Comparison of ENCODE assay signal across 22 cellular contexts in the genomic region with DNA sequence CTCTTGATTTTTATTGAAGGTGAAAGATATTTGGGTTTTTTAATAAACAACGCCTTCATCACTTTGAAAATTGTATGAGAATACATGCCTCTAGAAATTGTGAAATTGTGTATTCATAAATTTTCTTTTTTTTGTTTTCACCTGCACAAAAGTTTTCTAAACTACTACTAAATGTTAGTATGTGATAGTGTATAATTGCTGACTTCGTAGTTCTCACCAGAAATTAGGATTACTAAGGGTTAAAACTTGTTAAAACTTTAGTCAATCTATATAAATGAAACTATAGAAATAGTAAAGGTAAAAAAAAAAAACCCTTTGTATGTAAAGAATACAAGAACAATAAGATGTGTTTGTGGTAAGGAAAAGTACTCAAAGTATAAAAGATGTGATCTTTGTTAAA.
DNase-seq lines count a peak whose midpoint lies in the region; ATAC-seq, FAIRE-seq and TF ChIP-seq lines count a peak whose summit lies in the region.
"Had no signal": no experiment of that assay in that cellular context is flagged by ENCODE, and none has a peak within 500 bp of the region (broad histone marks: within the 10 kb centered on the region; RNA-seq: fewer than 3 reads in every experiment).

No MANE protein-coding gene starts in this region.

- ATAC-seq in HepG2 (no peak), right lobe of liver (no peak), K562 (no peak)
- ATAC-seq: CD8-positive, alpha-beta T cell had no signal

- WGBS in HepG2 (ENCODE audit: low lambda C conversion rate) = 0% methylated on average over 2 of the region's 2 CpGs
- WGBS in right lobe of liver (ENCODE audit: insufficient coverage, low coverage, low lambda C conversion rate, missing lambda C conversion rate) = 54% methylated on average over 2 of the region's 2 CpGs
- WGBS in K562 (ENCODE audit: insufficient coverage, low coverage, missing lambda C conversion rate) = 0% methylated on average over 2 of the region's 2 CpGs
- 82 to 88% (median 82%) methylated on average over 2 of the region's 2 CpGs for WGBS in small intestine, 3 donors

- no peaks in the 10 kb centered on the region for H3K79me2 ChIP-seq in HepG2 (ENCODE audit: insufficient read depth, low read length)
- no peaks in the 10 kb centered on the region for H3K79me2 ChIP-seq in K562 (ENCODE audit: control insufficient read depth, insufficient read depth, low read length)

- H3K27ac ChIP-seq in HepG2 (ENCODE audit: extremely low read length, insufficient read depth, low read length) (no peak overlapping the region), right lobe of liver (no peak overlapping the region), K562 (ENCODE audit: extremely low read depth, low read depth, low read length) (no peak overlapping the region), small intestine (ENCODE audit: low read depth in 1 of 2, low read length in 1 of 2) (no peak overlapping the region)
- H3K27ac ChIP-seq: 22Rv1, BLaER1 had no signal

- TF ChIP-seq EP300 in HepG2 (IDR thresholded peaks at IDR 0.05; ENCODE audit: low read depth in 2 of 2, low read length in 2 of 2) (no peak), HepG2 (CRISPR knock-in tag; IDR thresholded peaks at IDR 0.05; ENCODE audit: borderline replicate concordance) (no peak), K562 (IDR thresholded peaks at IDR 0.05; ENCODE audit: low read length) (no peak)

- H2AFZ ChIP-seq in HepG2 (ENCODE audit: low read length) = no peak overlapping the region
- H2AFZ ChIP-seq in K562 (ENCODE audit: low read depth, low read length) = no peak overlapping the region

- FAIRE-seq in HepG2 (lab: Jason Lieb, UNC) = no peak
- no peak for FAIRE-seq in K562 (lab: Jason Lieb, UNC)
- peak; percentile 56 for FAIRE-seq in islet of Langerhans (lab: Jason Lieb, UNC)
- peak; percentile 10 for FAIRE-seq in small intestine (lab: Jason Lieb, UNC)
- FAIRE-seq: D721Med, GM12891, GM18507 had no signal

- intact Hi-C loops in HepG2 (cut with micrococcal nuclease; ENCODE audit: unreplicated experiment) (no loop called here), right lobe of liver (cut with DNase I) (no loop called here), K562 (cut with micrococcal nuclease) (no loop called here)

- H3K4me3 ChIP-seq in HepG2 (replicated peaks in 1 of 3; ENCODE audit: insufficient read depth in 1 of 3, low read depth in 2 of 3, low read length in 3 of 3) (no peak overlapping the region), right lobe of liver (no peak overlapping the region), K562 (no peak overlapping the region), small intestine (ENCODE audit: low read depth in 1 of 2, low read length in 2 of 2) (no peak overlapping the region)
- H3K4me3 ChIP-seq: BLaER1 had no signal

- H3K4me1 ChIP-seq in HepG2 (ENCODE audit: insufficient read depth, low read length) (no peaks in the 10 kb centered on the region), right lobe of liver (no peaks in the 10 kb centered on the region), K562 (replicated peaks in 1 of 2; ENCODE audit: control insufficient read depth in 2 of 2, insufficient read depth in 2 of 2, low read length in 2 of 2) (no peaks in the 10 kb centered on the region), small intestine (ENCODE audit: control insufficient read depth in 2 of 2, insufficient read depth in 1 of 2, low read depth in 1 of 2, low read length in 1 of 2) (no peaks in the 10 kb centered on the region)
- H3K4me1 ChIP-seq: BE2C, BLaER1, Caco-2 had no signal

- BruUV-seq in HepG2 (replicated peaks; lab: Mats Ljungman, UMichigan) (no TSS peak), K562 (replicated peaks; lab: Mats Ljungman, UMichigan) (no TSS peak)

- DNase-seq in HepG2 (ENCODE audit: low spot score) = no peak
- DNase-seq in right lobe of liver = no peak
- DNase-seq in K562 (ENCODE audit: extremely low read depth in 1 of 4, low spot score in 3 of 4) = no peak
- no peak for DNase-seq in small intestine
- no peak for DNase-seq in CD1c-positive myeloid dendritic cell (ENCODE audit: extremely low spot score)
- no peak for DNase-seq in islet precursor cell
- DNase-seq in GM13976 (ENCODE audit: low spot score) = no peak
- DNase-seq: ACHN; BE2C; C1 segment of cervical spinal cord; Caco-2; Calu3; CD4-positive, alpha-beta T cell; CD8-positive, alpha-beta T cell; DMS79 treated with DMSO at 0.1 percent for 48 hours; GF-D8 had no signal

- TF ChIP-seq RAD21 in HepG2 (CRISPR knock-in tag; IDR thresholded peaks at IDR 0.05) = no peak
- no peak for TF ChIP-seq RAD21 in K562 (CRISPR knock-in tag; conservative IDR thresholded peaks at IDR 0.05 in 1 of 2, IDR thresholded peaks at IDR 0.05 in 1 of 2)

- no peaks in the 10 kb centered on the region for H3K27me3 ChIP-seq in HepG2 (ENCODE audit: control insufficient read depth in 1 of 2, insufficient read depth in 2 of 2, low read length in 2 of 2)
- no peaks in the 10 kb centered on the region for H3K27me3 ChIP-seq in right lobe of liver
- H3K27me3 ChIP-seq in K562 (ENCODE audit: control insufficient read depth in 2 of 2, insufficient read depth in 2 of 2, low read length in 2 of 2) = no peaks in the 10 kb centered on the region
- no peaks in the 10 kb centered on the region for H3K27me3 ChIP-seq in small intestine (ENCODE audit: control insufficient read depth in 2 of 2, insufficient read depth in 2 of 2, low read length in 2 of 2)
- H3K27me3 ChIP-seq: BE2C, BLaER1 had no signal

- TF ChIP-seq POLR2A in HepG2 (IDR thresholded peaks at IDR 0.05; ENCODE audit: insufficient read depth in 1 of 2, low read depth in 2 of 2, low read length in 2 of 2) = no peak
- no peak for TF ChIP-seq POLR2A in right lobe of liver (IDR thresholded peaks at IDR 0.05)
- no peak for TF ChIP-seq POLR2A in K562 (conservative IDR thresholded peaks at IDR 0.05)

- H4K20me1 ChIP-seq in HepG2 (ENCODE audit: insufficient read depth, low read length) (no peaks in the 10 kb centered on the region), K562 (replicated peaks; ENCODE audit: control insufficient read depth, insufficient read depth, low read length) (no peaks in the 10 kb centered on the region)
- H4K20me1 ChIP-seq: BLaER1 had no signal

- in situ Hi-C loops in HepG2 (cut with HindIII; ENCODE audit: extremely low pct_ligation_motif_present, low pct_unique_long_range_greater_than_20kb) (no loop called here), K562 (cut with MboI) (no loop called here), GM13976 (cut with MboI; ENCODE audit: low sequenced_read_pairs, unreplicated experiment) (no loop called here)

- H3K36me3 ChIP-seq in HepG2 (replicated peaks in 1 of 2; ENCODE audit: control insufficient read depth in 1 of 2, insufficient read depth in 2 of 2, low read length in 2 of 2) (no peaks in the 10 kb centered on the region), right lobe of liver (no peaks in the 10 kb centered on the region), K562 (ENCODE audit: control insufficient read depth, insufficient read depth, low read length) (no peaks in the 10 kb centered on the region), small intestine (ENCODE audit: control insufficient read depth in 2 of 2, insufficient read depth in 2 of 2, low read length in 2 of 2) (no peaks in the 10 kb centered on the region)
- H3K36me3 ChIP-seq: BE2C, BLaER1 had no signal

- H3K9ac ChIP-seq in HepG2 (ENCODE audit: insufficient read depth, low read depth, low read length) (no peak overlapping the region), K562 (ENCODE audit: insufficient read depth in 1 of 2, low read depth in 2 of 2, low read length in 2 of 2) (no peak overlapping the region)
- H3K9ac ChIP-seq: BLaER1 had no signal

- H3K9me3 ChIP-seq in HepG2 (ENCODE audit: low read length) = peaks cover 71% of the 10 kb centered on the region
- no peaks in the 10 kb centered on the region for H3K9me3 ChIP-seq in right lobe of liver
- peaks cover 5% of the 10 kb centered on the region for H3K9me3 ChIP-seq in K562 (replicated peaks; ENCODE audit: control insufficient read depth, insufficient read depth, low read depth, low read length)
- H3K9me3 ChIP-seq in small intestine (ENCODE audit: control insufficient read depth, low read depth) = no peaks in the 10 kb centered on the region
- H3K9me3 ChIP-seq: BE2C had no signal

- POLR2A ChIA-PET in HepG2 (lab: Yijun Ruan, JAX) (no interaction called here), K562 (lab: Yijun Ruan, JAX) (no interaction called here)

- CTCF ChIA-PET in HepG2 (lab: Yijun Ruan, JAX; ENCODE audit: low intra/inter-chr PET ratio, low total read pairs) (no interaction called here), K562 (lab: Yijun Ruan, JAX; ENCODE audit: low intra/inter-chr PET ratio) (no interaction called here)

- TF ChIP-seq CTCF in HepG2 (CRISPR knock-in tag; IDR thresholded peaks at IDR 0.05) (no peak), right lobe of liver (IDR thresholded peaks at IDR 0.05) (no peak), K562 (IDR thresholded peaks at IDR 0.05 in 2 of 3, conservative IDR thresholded peaks at IDR 0.05 in 1 of 3; ENCODE audit: insufficient read depth in 2 of 3, low read depth in 1 of 3, low read length in 3 of 3) (no peak), GM13976 (IDR thresholded peaks at IDR 0.05; ENCODE audit: borderline replicate concordance, control extremely low read depth, extremely low read depth, insufficient read depth, missing control alignments) (no peak)

- H3K4me2 ChIP-seq in HepG2 (ENCODE audit: low read depth, low read length) (no peak overlapping the region), K562 (ENCODE audit: insufficient read depth, low read length) (no peak overlapping the region)
- H3K4me2 ChIP-seq: BLaER1 had no signal

- H3K9me1 ChIP-seq in K562 (ENCODE audit: control insufficient read depth, insufficient read depth, low read length) = no peaks in the 10 kb centered on the region

TF ChIP-seq in HepG2, 621 proteins besides CTCF, POLR2A, EP300 and RAD21 (continues in another document):
- TF ChIP-seq KLF9 (CRISPR knock-in tag; IDR thresholded peaks at IDR 0.05; ENCODE audit: low read depth) = no peak
- no peak for TF ChIP-seq RBM39 (IDR thresholded peaks at IDR 0.05; ENCODE audit: low read depth, low read length, poor library complexity, severe bottlenecking)
- TF ChIP-seq MAFK (conservative IDR thresholded peaks at IDR 0.05 in 1 of 2, IDR thresholded peaks at IDR 0.05 in 1 of 2; ENCODE audit: low read length in 2 of 2) = peak; percentile 53 to 64
- TF ChIP-seq SIN3A (IDR thresholded peaks at IDR 0.05; ENCODE audit: borderline replicate concordance, low read depth, low read length) = no peak
- no peak for TF ChIP-seq NONO (IDR thresholded peaks at IDR 0.05)
- TF ChIP-seq NONO (CRISPR knock-in tag; conservative IDR thresholded peaks at IDR 0.05) = no peak

TF ChIP-seq in K562, 482 proteins besides CTCF, POLR2A, EP300 and RAD21 (continues in another document):
- TF ChIP-seq ZNF316 (IDR thresholded peaks at IDR 0.05) = peak; percentile 49; the same call in 1 of the 2 replicates

Comparison
In these comparisons a context has a peak if more than half of its experiments do, and no peak if none do; other contexts are left out.
1. Of the 241 proteins assayed by ChIP-seq in both HepG2 and K562: peak only in HepG2: MAFF and MAFK; only in K562: none; in both: none; in neither: 239.